ENCODE assay signal across 8 cellular contexts in genomic region chr17:45147102-45147580, GRCh38. TPM values are rescaled to one million over a fixed set of nuclear protein-coding genes. Genes with fewer than 3 reads are reported as not detected.
A peak's percentile ranks its signal among the peaks of the same experiment; 100 is the strongest.
DNase-seq lines count a peak whose midpoint lies in the region; ATAC-seq and TF ChIP-seq lines count a peak whose summit lies in the region.

No MANE protein-coding gene starts in this region.

- intact Hi-C loops in heart left ventricle (cut with DNase I) = loop anchor here in 1 of 10 donors (1.0 to 5.0 kb wide), 2 partner anchors 14 to 50 kb away; partner anchors contain the start of gene HEXIM2

- peak; percentile 76 for TF ChIP-seq POLR2A in GM19193 (IDR thresholded peaks at IDR 0.05; ENCODE audit: extremely low read depth, insufficient read depth, insufficient read length)
- TF ChIP-seq POLR2A in heart left ventricle (IDR thresholded peaks at IDR 0.05) = no peak

- H3K4me3 ChIP-seq in heart left ventricle = peak overlapping the region; percentile 32 to 93 (median 76)

- peaks cover 26 to 34% of the 10 kb centered on the region in 2 donors for H3K36me3 Mint-ChIP-seq in activated naive CD4-positive, alpha-beta T cell treated with anti-CD3 and anti-CD28 coated beads, Interleukin-2, amount 50 U/mL, for 72 hours

- no peaks in the 10 kb centered on the region for H3K9me3 ChIP-seq in heart left ventricle

- no peaks in the 10 kb centered on the region for H3K9me3 Mint-ChIP-seq in activated naive CD4-positive, alpha-beta T cell treated with anti-CD3 and anti-CD28 coated beads, Interleukin-2, amount 50 U/mL, for 72 hours

- H3K36me3 ChIP-seq in heart left ventricle = no peaks in the 10 kb centered on the region

- H3K27ac ChIP-seq in heart left ventricle = peak overlapping the region; percentile 93 to 100 (median 99)

- H3K27me3 ChIP-seq in heart left ventricle = no peaks in the 10 kb centered on the region

- TF ChIP-seq CTCF in heart left ventricle (IDR thresholded peaks at IDR 0.05) = no peak

- WGBS in heart left ventricle, 4 donors = 1 to 4% (median 3%) methylated on average over 14 to 24 of the region's 24 CpGs

- ATAC-seq in activated naive CD4-positive, alpha-beta T cell treated with anti-CD3 and anti-CD28 coated beads, Interleukin-2, amount 50 U/mL, for 72 hours = peak; percentile 2 to 6
- peak; percentile 1 to 21 (median 2) for ATAC-seq in heart left ventricle
- ATAC-seq in GM21723 (IDR thresholded peaks at IDR 0.05; ENCODE audit: unreplicated experiment) = no peak

- H3K27ac Mint-ChIP-seq in activated naive CD4-positive, alpha-beta T cell treated with anti-CD3 and anti-CD28 coated beads, Interleukin-2, amount 50 U/mL, for 72 hours = peak overlapping the region; percentile 100

- peak; percentile 74 for DNase-seq in COLO668 (lab: John Stamatoyannopoulos, UW; ENCODE audit: unreplicated experiment)
- peak; percentile 93 for DNase-seq in NCI-H2227 treated with DMSO at 0.1 percent for 48 hours (lab: John Stamatoyannopoulos, UW)
- peak in 1 of 2 donors; percentile 72 for DNase-seq in activated naive CD4-positive, alpha-beta T cell treated with anti-CD3 and anti-CD28 coated beads, Interleukin-2, amount 50 U/mL, for 72 hours (ENCODE audit: low spot score in 2 of 2)
- peak in 3 of 5 donors; percentile 82 to 89 (median 83) for DNase-seq in heart left ventricle
- peak; percentile 41 for DNase-seq in renal cortical epithelial cell (ENCODE audit: low read depth)
- DNase-seq in stimulated activated CD4-positive, alpha-beta T cell treated with anti-CD3 and anti-CD28 coated beads, Interleukin-12 subunit alpha, Interleukin-12 subunit beta, amount 100 ng/mL, for 4 hours = no peak

- peaks cover 5 to 60% (median 38%) of the 10 kb centered on the region in 12 donors for H3K4me1 ChIP-seq in heart left ventricle

RNA-seq across cellular contexts. Expression of gene HEXIM1, which starts 1.1 kb away (rescaled TPM):
- 10 to 100 TPM; 50.9 to 93.3 TPM for total RNA-seq in activated naive CD4-positive, alpha-beta T cell treated with anti-CD3 and anti-CD28 coated beads, Interleukin-2, amount 50 U/mL, for 72 hours
- total RNA-seq in heart left ventricle (10 to 100 TPM; 14.4 to 28.7 (median 22.5) TPM), renal cortical epithelial cell (10.8 and 38.0 TPM in 2 replicates)
- 10 to 100 TPM; 11.9 to 12.4 TPM for polyA plus RNA-seq in heart left ventricle

RNA-seq across cellular contexts. Expression of gene ACBD4, which starts 11.7 kb away (rescaled TPM):
- 10 to 100 TPM; 12.9 to 18.9 TPM for total RNA-seq in activated naive CD4-positive, alpha-beta T cell treated with anti-CD3 and anti-CD28 coated beads, Interleukin-2, amount 50 U/mL, for 72 hours
- 1 to 10 TPM; 4.1 to 9.8 (median 6.3) TPM for total RNA-seq in heart left ventricle
- polyA plus RNA-seq in heart left ventricle = 1 to 10 TPM; 3.3 to 8.8 TPM
- total RNA-seq in renal cortical epithelial cell = 7.2 and 9.6 TPM in 2 replicates

RNA-seq across cellular contexts. Expression of gene HEXIM2, which starts 14.5 kb away (rescaled TPM):
- total RNA-seq in activated naive CD4-positive, alpha-beta T cell treated with anti-CD3 and anti-CD28 coated beads, Interleukin-2, amount 50 U/mL, for 72 hours = 1 to 10 TPM; 6.0 to 6.3 TPM
- total RNA-seq in heart left ventricle (1 to 10 TPM; 3.9 to 7.5 (median 5.7) TPM), renal cortical epithelial cell (5.6 and 7.3 TPM in 2 replicates)
- 1 to 10 TPM; 3.4 to 6.4 TPM for polyA plus RNA-seq in heart left ventricle

RNA-seq across cellular contexts. Expression of gene PLCD3, which starts 14.8 kb away (rescaled TPM):
- total RNA-seq in activated naive CD4-positive, alpha-beta T cell treated with anti-CD3 and anti-CD28 coated beads, Interleukin-2, amount 50 U/mL, for 72 hours = 1 to 10 TPM; 3.9 to 7.7 TPM
- 100 to 1,000 TPM; 102 to 207 (median 123) TPM for total RNA-seq in heart left ventricle
- 100 to 1,000 TPM in 1 of 2 donors, 10 to 100 TPM in 1; 92.8 to 105 TPM for polyA plus RNA-seq in heart left ventricle
- total RNA-seq in renal cortical epithelial cell = 26.9 and 98.1 TPM in 2 replicates
